Comparison of ENCODE assay signal across 22 cellular contexts in the genomic region with DNA sequence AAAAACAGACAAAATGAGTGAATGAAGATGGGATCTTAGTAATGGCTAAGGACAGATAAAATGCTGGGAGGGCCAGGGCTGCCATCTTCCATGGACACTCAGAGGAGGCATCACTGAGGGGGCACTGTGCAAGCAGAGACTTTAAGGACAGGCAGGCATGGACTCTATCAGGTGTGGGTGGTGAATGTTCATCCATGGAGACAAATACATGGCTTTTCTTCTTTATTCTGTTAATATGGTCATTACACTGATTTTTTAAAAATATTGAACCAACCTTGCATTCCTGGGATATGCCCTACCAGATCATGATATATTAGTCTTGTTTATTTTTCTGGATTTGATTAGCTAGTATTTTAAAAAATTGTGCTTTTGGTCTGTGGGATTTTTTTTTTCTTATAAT. TPM values are rescaled to one million over a fixed set of nuclear protein-coding genes. Genes with fewer than 3 reads are reported as not detected.
DNase-seq lines count a peak whose midpoint lies in the region; ATAC-seq, FAIRE-seq and TF ChIP-seq lines count a peak whose summit lies in the region.
"Had no signal": no experiment of that assay in that cellular context is flagged by ENCODE, and none has a peak within 500 bp of the region (broad histone marks: within the 10 kb centered on the region; RNA-seq: fewer than 3 reads in every experiment).

No MANE protein-coding gene starts in this region.

- H3K27ac ChIP-seq in CD4-positive, alpha-beta memory T cell (ENCODE audit: low read depth, low read length): no peak overlapping the region
- H3K27ac ChIP-seq in K562 (ENCODE audit: extremely low read depth, low read depth, low read length): no peak overlapping the region
- H3K27ac ChIP-seq: SK-N-MC had no signal

- DNase-seq in activated naive CD4-positive, alpha-beta T cell treated with anti-CD3 and anti-CD28 coated beads for 36 hours: no peak
- no peak for DNase-seq in activated naive CD4-positive, alpha-beta T cell treated with Interleukin-2 at 50 U/mL for 16 hours
- no peak for DNase-seq in CD4-positive, alpha-beta memory T cell
- DNase-seq in K562 (ENCODE audit: extremely low read depth in 1 of 4, low spot score in 3 of 4) (no peak), glomerular visceral epithelial cell (ENCODE audit: extremely low spot score) (no peak), GM13976 (ENCODE audit: low spot score) (no peak)
- no peak for DNase-seq in naive thymus-derived CD8-positive, alpha-beta T cell
- DNase-seq: DND-41, MM.1S, NCI-H1092, NCI-H1436 treated with DMSO at 0.1 percent for 48 hours, NCI-H2029 treated with DMSO at 0.1 percent for 48 hours, NCI-H2171 treated with DMSO at 0.1 percent for 48 hours, NCI-H446 treated with DMSO at 0.1 percent for 48 hours, NCI-H774, OCI-M1, Right ventricle myocardium superior had no signal

- FAIRE-seq in K562 (lab: Jason Lieb, UNC): no peak
- FAIRE-seq: A204.1, HTR-8/SVneo had no signal

- H3K27me3 ChIP-seq in CD4-positive, alpha-beta memory T cell (ENCODE audit: insufficient read depth, low read length): no peaks in the 10 kb centered on the region
- no peaks in the 10 kb centered on the region for H3K27me3 ChIP-seq in K562 (ENCODE audit: control insufficient read depth in 2 of 2, insufficient read depth in 2 of 2, low read length in 2 of 2)

- CTCF ChIA-PET in activated naive CD4-positive, alpha-beta T cell treated with anti-CD3 and anti-CD28 coated beads for 36 hours (lab: Charles Lee): interaction anchor here (0.6 to 3.6 kb wide), 2 partner anchors 45 to 1039 kb away, joined by 3 to 28 read pairs; no protein-coding TSS in a partner anchor
- CTCF ChIA-PET in CD4-positive, alpha-beta memory T cell (lab: Charles Lee; ENCODE audit: partially characterized antibody): interaction anchor here (2.5 to 6.8 kb wide), 3 partner anchors 10 to 45 kb away, joined by 8 to 49 read pairs (median 22); no protein-coding TSS in a partner anchor
- CTCF ChIA-PET in K562 (lab: Yijun Ruan, JAX; ENCODE audit: low intra/inter-chr PET ratio): no interaction called here

- H3K36me3 ChIP-seq in CD4-positive, alpha-beta memory T cell (ENCODE audit: insufficient read depth, low read length): peaks cover 15% of the 10 kb centered on the region
- peaks cover 38% of the 10 kb centered on the region; the same call in 2 of the 3 replicates for H3K36me3 ChIP-seq in K562 (ENCODE audit: control insufficient read depth, insufficient read depth, low read length)

- H3K27me3 Mint-ChIP-seq in activated naive CD4-positive, alpha-beta T cell treated with anti-CD3 and anti-CD28 coated beads for 36 hours (ENCODE audit: low read depth): no peaks in the 10 kb centered on the region
- no peaks in the 10 kb centered on the region for H3K27me3 Mint-ChIP-seq in CD4-positive, alpha-beta memory T cell
- no peaks in the 10 kb centered on the region for H3K27me3 Mint-ChIP-seq in naive thymus-derived CD8-positive, alpha-beta T cell

- no peaks in the 10 kb centered on the region for H3K9me1 ChIP-seq in K562 (ENCODE audit: control insufficient read depth, insufficient read depth, low read length)

- peaks cover 14% of the 10 kb centered on the region; the same call in 1 of the 2 replicates for H4K20me1 ChIP-seq in K562 (replicated peaks; ENCODE audit: control insufficient read depth, insufficient read depth, low read length)

- H3K36me3 Mint-ChIP-seq in activated naive CD4-positive, alpha-beta T cell treated with anti-CD3 and anti-CD28 coated beads for 36 hours (ENCODE audit: low read depth): peaks cover 33% of the 10 kb centered on the region
- H3K36me3 Mint-ChIP-seq in CD4-positive, alpha-beta memory T cell: peaks cover 21 to 26% of the 10 kb centered on the region in 2 donors
- peaks cover 0 to 19% (median 19%) of the 10 kb centered on the region in 3 donors for H3K36me3 Mint-ChIP-seq in naive thymus-derived CD8-positive, alpha-beta T cell

- H3K4me2 ChIP-seq in K562 (ENCODE audit: insufficient read depth, low read length): no peak overlapping the region

- peaks cover 3% of the 10 kb centered on the region for H3K9me3 Mint-ChIP-seq in activated naive CD4-positive, alpha-beta T cell treated with anti-CD3 and anti-CD28 coated beads for 36 hours
- H3K9me3 Mint-ChIP-seq in CD4-positive, alpha-beta memory T cell: peaks cover 0 to 15% (median 7%) of the 10 kb centered on the region in 8 donors
- H3K9me3 Mint-ChIP-seq in naive thymus-derived CD8-positive, alpha-beta T cell: peaks cover 0 to 21% (median 4%) of the 10 kb centered on the region in 9 donors

- peaks cover 37% of the 10 kb centered on the region for H3K4me1 ChIP-seq in CD4-positive, alpha-beta memory T cell (ENCODE audit: insufficient read depth, low read length)
- H3K4me1 ChIP-seq in K562 (replicated peaks in 1 of 2; ENCODE audit: control insufficient read depth in 2 of 2, insufficient read depth in 2 of 2, low read length in 2 of 2): peaks cover 32 to 39% of the 10 kb centered on the region in 2 experiments; a peak in 4 of 5 replicates

- no peak for TF ChIP-seq EP300 in K562 (IDR thresholded peaks at IDR 0.05; ENCODE audit: low read length)

- intact Hi-C loops in activated naive CD4-positive, alpha-beta T cell treated with anti-CD3 and anti-CD28 coated beads for 36 hours (cut with micrococcal nuclease): no loop called here
- intact Hi-C loops in CD4-positive, alpha-beta memory T cell (cut with micrococcal nuclease): no loop called here
- intact Hi-C loops in K562 (cut with micrococcal nuclease): loop anchor here (2.0 kb wide), 1 partner anchor 23 kb away; no protein-coding TSS in a partner anchor

- no peak overlapping the region for H3K9ac ChIP-seq in K562 (ENCODE audit: insufficient read depth in 1 of 2, low read depth in 2 of 2, low read length in 2 of 2)

- H3K27ac Mint-ChIP-seq in activated naive CD4-positive, alpha-beta T cell treated with anti-CD3 and anti-CD28 coated beads for 36 hours: peak overlapping the region; percentile 6
- peak overlapping the region in 5 of 7 donors; percentile 25 to 89 (median 79) for H3K27ac Mint-ChIP-seq in CD4-positive, alpha-beta memory T cell
- H3K27ac Mint-ChIP-seq in naive thymus-derived CD8-positive, alpha-beta T cell: peak overlapping the region in 7 of 10 donors; percentile 32 to 91 (median 65)

- H3K4me3 Mint-ChIP-seq in activated naive CD4-positive, alpha-beta T cell treated with anti-CD3 and anti-CD28 coated beads for 36 hours: no peak overlapping the region
- H3K4me3 Mint-ChIP-seq in CD4-positive, alpha-beta memory T cell: peak overlapping the region in 1 of 8 donors; percentile 4
- peak overlapping the region in 2 of 10 donors; percentile 4 to 14 for H3K4me3 Mint-ChIP-seq in naive thymus-derived CD8-positive, alpha-beta T cell

- no peak for TF ChIP-seq RAD21 in K562 (CRISPR knock-in tag; conservative IDR thresholded peaks at IDR 0.05 in 1 of 2, IDR thresholded peaks at IDR 0.05 in 1 of 2)

- H3K9me3 ChIP-seq in CD4-positive, alpha-beta memory T cell (ENCODE audit: control insufficient read depth in 1 of 2, low read length in 2 of 2): no peaks in the 10 kb centered on the region
- H3K9me3 ChIP-seq in K562 (replicated peaks; ENCODE audit: control insufficient read depth, insufficient read depth, low read depth, low read length): peaks cover 19% of the 10 kb centered on the region

- H3K4me3 ChIP-seq in CD4-positive, alpha-beta memory T cell (ENCODE audit: low read length in 2 of 2): no peak overlapping the region
- no peak overlapping the region for H3K4me3 ChIP-seq in K562
- H3K4me3 ChIP-seq: SK-N-MC had no signal

- ATAC-seq in K562: no peak
- no peak for ATAC-seq in naive thymus-derived CD8-positive, alpha-beta T cell
- ATAC-seq in HG03159 (IDR thresholded peaks at IDR 0.05; ENCODE audit: unreplicated experiment): no peak

- TF ChIP-seq CTCF in K562 (IDR thresholded peaks at IDR 0.05 in 2 of 3, conservative IDR thresholded peaks at IDR 0.05 in 1 of 3; ENCODE audit: insufficient read depth in 2 of 3, low read depth in 1 of 3, low read length in 3 of 3) (no peak), GM13976 (IDR thresholded peaks at IDR 0.05; ENCODE audit: borderline replicate concordance, control extremely low read depth, extremely low read depth, insufficient read depth, missing control alignments) (no peak)

- POLR2A ChIA-PET in CD4-positive, alpha-beta memory T cell (lab: Charles Lee; ENCODE audit: partially characterized antibody): interaction anchor here (0.7 to 3.8 kb wide), 2 partner anchors 11 to 455 kb away, joined by 3 to 22 read pairs; a partner anchor contains a TSS
- POLR2A ChIA-PET in K562 (lab: Yijun Ruan, JAX): interaction anchor here (0.8 to 4.0 kb wide), 3 partner anchors 9 to 67 kb away, joined by 3 to 29 read pairs (median 8); a partner anchor contains a TSS
- POLR2A ChIA-PET in naive thymus-derived CD8-positive, alpha-beta T cell (lab: Charles Lee): interaction anchor here (1.2 to 2.5 kb wide), 2 partner anchors 12 to 75 kb away, joined by 4 to 21 read pairs; a partner anchor contains a TSS

- H3K4me1 Mint-ChIP-seq in activated naive CD4-positive, alpha-beta T cell treated with anti-CD3 and anti-CD28 coated beads for 36 hours (ENCODE audit: low read depth): peaks cover 35% of the 10 kb centered on the region
- H3K4me1 Mint-ChIP-seq in CD4-positive, alpha-beta memory T cell: peaks cover 20 to 48% (median 38%) of the 10 kb centered on the region in 4 donors
- H3K4me1 Mint-ChIP-seq in naive thymus-derived CD8-positive, alpha-beta T cell: peaks cover 14 to 63% (median 55%) of the 10 kb centered on the region in 4 donors

- no peak for TF ChIP-seq POLR2A in K562 (conservative IDR thresholded peaks at IDR 0.05)

- in situ Hi-C loops in K562 (cut with MboI) (no loop called here), GM13976 (cut with MboI; ENCODE audit: low sequenced_read_pairs, unreplicated experiment) (no loop called here)

- BruUV-seq in K562 (replicated peaks; lab: Mats Ljungman, UMichigan): TSS peak; percentile 11

- no peak overlapping the region for H2AFZ ChIP-seq in K562 (ENCODE audit: low read depth, low read length)

- H3K79me2 ChIP-seq in K562 (ENCODE audit: control insufficient read depth, insufficient read depth, low read length): peaks cover 89% of the 10 kb centered on the region

RNA-seq across cellular contexts. Expression of a gene that starts 12.2 kb away (rescaled TPM):
- total RNA-seq in activated naive CD4-positive, alpha-beta T cell treated with anti-CD3 and anti-CD28 coated beads for 36 hours: 100 to 1,000 TPM; 148 TPM
- total RNA-seq in CD4-positive, alpha-beta memory T cell: 100 to 1,000 TPM; 138 to 149 TPM
- polyA plus RNA-seq in CD4-positive, alpha-beta memory T cell: 10 to 100 TPM; 20.5 to 81.8 TPM
- total RNA-seq in K562 (2011; cell fraction: chromatin; rRNA removed; ENCODE audit: low replicate concordance): 213 and 603 TPM in 2 replicates
- 374 and 409 TPM in 2 replicates for total RNA-seq in K562 (2011; cell fraction: nucleolus; rRNA removed)
- total RNA-seq in K562 (2011; cell fraction: nucleoplasm; rRNA removed): 286 and 299 TPM in 2 replicates
- total RNA-seq in K562 (2014; rRNA removed) (60.7 and 76.5 TPM in 2 replicates), K562 (2014; rRNA removed; fragmentation: Illumina TruSeq; extraction: Trizol) (25.4 and 30.2 TPM in 2 replicates), K562 (2015; rRNA removed; fragmentation: Illumina TruSeq; extraction: Trizol) (36.0 and 39.9 TPM in 2 replicates), K562 (2021) (128 and 138 TPM in 2 replicates)
- polyA plus RNA-seq in K562 (2011; rRNA removed) (44.0 and 93.3 TPM in 2 replicates), K562 (2014; fragmentation: Illumina TruSeq; extraction: Trizol) (90.7 and 111 TPM in 2 replicates), K562 (2014; fragmentation: Nextera tagmentation; extraction: Ambion mirVana) (1 to 10 TPM; 1.2 to 1.4 TPM), K562 (2014; rRNA removed) (54.3 and 61.0 TPM in 2 replicates)
- polyA plus RNA-seq in K562 (2011; cell fraction: cytosol; rRNA removed): 51.4 and 78.4 TPM in 2 replicates
- polyA plus RNA-seq in K562 (2011; cell fraction: nucleus; rRNA removed): 125 and 255 TPM in 2 replicates
- polyA plus RNA-seq in K562 (2012): 95.0 and 139 TPM in 2 replicates
- polyA minus RNA-seq in K562 (2011; rRNA and poly(A)+ RNA removed): 82.2 and 99.7 TPM in 2 replicates
- polyA minus RNA-seq in K562 (2011; cell fraction: cytosol; rRNA and poly(A)+ RNA removed): 114 and 152 TPM in 2 replicates
- 137 and 138 TPM in 2 replicates for polyA minus RNA-seq in K562 (2011; cell fraction: nucleus; rRNA and poly(A)+ RNA removed)
- total RNA-seq in naive thymus-derived CD8-positive, alpha-beta T cell: 100 to 1,000 TPM; 141 to 150 TPM
- 10 to 100 TPM; 37.3 to 82.7 (median 54.8) TPM for polyA plus RNA-seq in naive thymus-derived CD8-positive, alpha-beta T cell
- total RNA-seq: LHCN-M2 had no signal

Comparison
In these comparisons a context has a peak if more than half of its experiments do, and no peak if none do; other contexts are left out.
1. H3K27ac Mint-ChIP-seq: peak in every context shown above with its lines; median percentile 79 in CD4-positive, alpha-beta memory T cell; 65 in naive thymus-derived CD8-positive, alpha-beta T cell; 6 in activated naive CD4-positive, alpha-beta T cell treated with anti-CD3 and anti-CD28 coated beads for 36 hours.